Comparison of ENCODE assay signal across 29 cellular contexts in the genomic region with DNA sequence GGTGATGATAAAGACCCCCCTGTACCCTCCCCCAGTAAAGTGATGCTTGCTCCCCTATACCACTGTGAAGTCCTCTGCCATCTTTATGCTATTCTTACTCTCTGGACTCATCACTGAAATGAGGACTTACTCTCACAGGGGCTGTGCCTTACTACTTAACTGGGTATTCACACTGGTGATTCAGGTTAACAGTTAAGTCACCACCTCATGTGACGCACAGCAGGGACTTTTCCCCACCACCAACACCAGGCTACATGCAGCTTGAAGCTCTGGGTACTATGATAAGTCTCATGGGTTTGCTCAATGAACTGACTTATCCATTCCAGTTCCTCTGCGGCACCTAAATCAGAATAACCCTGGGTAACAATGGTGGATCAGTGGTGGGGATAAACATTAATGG.
DNase-seq lines count a peak whose midpoint lies in the region; FAIRE-seq and TF ChIP-seq lines count a peak whose summit lies in the region.
"Had no signal": no experiment of that assay in that cellular context is flagged by ENCODE, and none has a peak within 500 bp of the region (broad histone marks: within the 10 kb centered on the region; RNA-seq: fewer than 3 reads in every experiment).

No MANE protein-coding gene starts in this region.

- DNase-seq in MCF 10A (ENCODE audit: unreplicated experiment) (no peak), breast epithelium (ENCODE audit: low spot score in 2 of 2) (no peak), RKO (ENCODE audit: low spot score) (peak; percentile 7), keratinocyte (ENCODE audit: low read depth, low spot score) (no peak), GF-D8 (lab: John Stamatoyannopoulos, UW) (no peak), hippocampal formation (lab: John Stamatoyannopoulos, UW) (no peak)
- DNase-seq in stimulated activated CD4-positive, alpha-beta T cell treated with anti-CD3 and anti-CD28 coated beads, Interleukin-2, amount 100 ng/mL, for 48 hours: no peak
- DNase-seq: 8988T; ACHN; BE2C; CD8-positive, alpha-beta memory T cell; DMS 273 treated with DMSO at 0.1 percent for 48 hours; DMS79; EL; GDM1; GM23248; H7; Kasumi-1; MG63; NCI-H2029; NCI-H446 treated with DMSO at 0.1 percent for 48 hours; NCI-H526; NCI-H82; Peyer's patch; SK-N-SH had no signal

- H3K9ac ChIP-seq in keratinocyte (ENCODE audit: control insufficient read depth, extremely low read depth, insufficient read depth, low read length): no peak overlapping the region
- H3K9ac ChIP-seq: GM23248, SK-N-SH had no signal

- CTCF ChIA-PET in MCF 10A (lab: Yijun Ruan, JAX): no interaction called here

- H3K4me1 Mint-ChIP-seq in MCF 10A (ENCODE audit: insufficient read depth, unreplicated experiment): no peaks in the 10 kb centered on the region
- H3K4me1 Mint-ChIP-seq: CD14-positive monocyte; CD8-positive, alpha-beta memory T cell had no signal

- H4K20me1 ChIP-seq in keratinocyte (ENCODE audit: control insufficient read depth, extremely low read depth, insufficient read depth, low read length): no peaks in the 10 kb centered on the region

- H3K27me3 ChIP-seq in breast epithelium (no peaks in the 10 kb centered on the region), keratinocyte (ENCODE audit: control insufficient read depth, extremely low read depth, insufficient read depth, low read length) (no peaks in the 10 kb centered on the region)
- H3K27me3 ChIP-seq: BE2C, MG63, Peyer's patch had no signal

- H3K36me3 ChIP-seq in breast epithelium: no peaks in the 10 kb centered on the region
- H3K36me3 ChIP-seq in keratinocyte (ENCODE audit: control insufficient read depth in 2 of 2, extremely low read depth in 1 of 2, insufficient read depth in 2 of 2, low read length in 2 of 2): peaks cover 0 to 5% of the 10 kb centered on the region in 2 experiments
- H3K36me3 ChIP-seq: BE2C, MG63, Peyer's patch had no signal

- H3K9me3 ChIP-seq in breast epithelium (no peaks in the 10 kb centered on the region), keratinocyte (ENCODE audit: control insufficient read depth, low read depth, low read length) (no peaks in the 10 kb centered on the region)
- H3K9me3 ChIP-seq: BE2C, MG63, SK-N-SH had no signal

- no peak overlapping the region for H3K27ac ChIP-seq in breast epithelium
- no peak overlapping the region for H3K27ac ChIP-seq in keratinocyte (ENCODE audit: control insufficient read depth, insufficient read depth, low read length)
- H3K27ac ChIP-seq: GM23248, Peyer's patch had no signal

- peak overlapping the region; percentile 16 for H3K27ac Mint-ChIP-seq in MCF 10A (ENCODE audit: low read depth, unreplicated experiment)
- H3K27ac Mint-ChIP-seq: CD14-positive monocyte; CD8-positive, alpha-beta memory T cell had no signal

- H3K4me3 Mint-ChIP-seq in MCF 10A (ENCODE audit: unreplicated experiment): no peak overlapping the region
- H3K4me3 Mint-ChIP-seq: CD14-positive monocyte; CD8-positive, alpha-beta memory T cell had no signal

- no peaks in the 10 kb centered on the region for H3K27me3 Mint-ChIP-seq in MCF 10A (ENCODE audit: insufficient read depth, unreplicated experiment)
- H3K27me3 Mint-ChIP-seq: CD8-positive, alpha-beta memory T cell had no signal

- no peaks in the 10 kb centered on the region for H3K79me2 ChIP-seq in keratinocyte (ENCODE audit: control insufficient read depth, insufficient read depth, low read length)

- H3K9me1 ChIP-seq in keratinocyte (ENCODE audit: control insufficient read depth, extremely low read depth, insufficient read depth, low read length): no peaks in the 10 kb centered on the region

- no peaks in the 10 kb centered on the region for H3K9me3 Mint-ChIP-seq in MCF 10A (ENCODE audit: unreplicated experiment)

- intact Hi-C loops in MCF 10A (cut with micrococcal nuclease) (no loop called here), breast epithelium (cut with DNase I; ENCODE audit: low total_unique reads) (no loop called here)

- no peak for TF ChIP-seq POLR2A in breast epithelium (IDR thresholded peaks at IDR 0.05)

- dilution Hi-C loops in keratinocyte (cut with MboI; ENCODE audit: extremely low pct_ligation_motif_present, low sequenced_read_pairs): no loop called here

- peak; percentile 36 for FAIRE-seq in keratinocyte (lab: Jason Lieb, UNC)
- FAIRE-seq: GM12892, HTR-8/SVneo, K562 had no signal

- no peaks in the 10 kb centered on the region for H3K36me3 Mint-ChIP-seq in MCF 10A (ENCODE audit: insufficient read depth, unreplicated experiment)
- H3K36me3 Mint-ChIP-seq: CD14-positive monocyte; CD8-positive, alpha-beta memory T cell had no signal

- no peaks in the 10 kb centered on the region for H3K4me1 ChIP-seq in breast epithelium
- peaks cover 15% of the 10 kb centered on the region for H3K4me1 ChIP-seq in keratinocyte (ENCODE audit: control insufficient read depth, extremely low read depth, insufficient read depth, low read length)
- H3K4me1 ChIP-seq: BE2C, Peyer's patch had no signal

- BruUV-seq in MCF 10A (replicated peaks; lab: Mats Ljungman, UMichigan): no TSS peak

- no peak for TF ChIP-seq CTCF in MCF 10A (IDR thresholded peaks at IDR 0.05; ENCODE audit: unreplicated experiment)
- TF ChIP-seq CTCF in breast epithelium (IDR thresholded peaks at IDR 0.05): no peak
- TF ChIP-seq CTCF in keratinocyte (optimal IDR thresholded peaks at IDR 0.05 in 1 of 3, IDR thresholded peaks at IDR 0.05 in 1 of 3, conservative IDR thresholded peaks at IDR 0.05 in 1 of 3; ENCODE audit: extremely low read depth in 1 of 3, insufficient read depth in 2 of 3, low read length in 3 of 3): no peak

- H3K4me2 ChIP-seq in keratinocyte (ENCODE audit: control insufficient read depth, extremely low read depth, insufficient read depth, low read depth, low read length): no peak overlapping the region
- H3K4me2 ChIP-seq: SK-N-SH had no signal

- no peak overlapping the region for H3K4me3 ChIP-seq in breast epithelium
- no peak overlapping the region for H3K4me3 ChIP-seq in keratinocyte (ENCODE audit: control insufficient read depth in 2 of 3, extremely low read depth in 1 of 3, insufficient read depth in 2 of 3, low read depth in 1 of 3, low read length in 3 of 3)
- H3K4me3 ChIP-seq: GM23248, K562, MG63, Peyer's patch had no signal

- POLR2A ChIA-PET in MCF 10A (lab: Yijun Ruan, JAX): no interaction called here

- H2AFZ ChIP-seq in keratinocyte (ENCODE audit: control insufficient read depth, low read length): no peak overlapping the region
- H2AFZ ChIP-seq: GM23248 had no signal
